8 cellular contexts compared by ENCODE assay signal in genomic region chr11:7672960-7673723, GRCh38. TPM values are rescaled to one million over a fixed set of nuclear protein-coding genes. Genes with fewer than 3 reads are reported as not detected.
DNase-seq lines count a peak whose midpoint lies in the region; ATAC-seq and TF ChIP-seq lines count a peak whose summit lies in the region.

Gene CYB5R2, minus strand, starts transcription at chr11:7673500. Its CDS starts 675 bp downstream, at chr11:7672825.

- H4K20me1 ChIP-seq in IMR-90 (ENCODE audit: insufficient read depth, low read length), result no peaks in the 10 kb centered on the region

- TF ChIP-seq POLR2A in IMR-90 (IDR thresholded peaks at IDR 0.05; ENCODE audit: low read depth, low read length), result no peak

- peak within 1 kb of the TSS; percentile 22 for H3K4ac ChIP-seq in IMR-90 (ENCODE audit: low read depth, low read length)

- peak within 1 kb of the TSS; percentile 32; the same call in 1 of the 2 replicates for H4K91ac ChIP-seq in IMR-90 (ENCODE audit: insufficient read depth, low read depth, low read length)

- 13% methylated on average over 12 of the region's 40 CpGs; no CpG with 5 or more reads in 1 of the 2 experiments for WGBS in IMR-90 (ENCODE audit: extremely low coverage in 2 of 2, insufficient read length in 1 of 2), 2 experiments

- H3K9me3 ChIP-seq in IMR-90 (ENCODE audit: control insufficient read depth, insufficient read depth, low read length) (no peaks in the 10 kb centered on the region), left lung (no peaks in the 10 kb centered on the region), stomach smooth muscle (ENCODE audit: control insufficient read depth in 2 of 2, low read length in 2 of 2) (no peaks in the 10 kb centered on the region)

- no peak within 1 kb of the TSS for H2BK120ac ChIP-seq in IMR-90 (ENCODE audit: low read depth, low read length)

- DNase-seq in T-helper 2 cell treated with Interferon-gamma antibody and Interleukin-4, amounts not matched to agents 5 μg/mL and 100 μg/mL, for 36 hours (ENCODE audit: low spot score), result no peak
- no peak for DNase-seq in T-helper 2 cell
- DNase-seq in IMR-90, result peak; percentile 5
- DNase-seq in coronary artery (ENCODE audit: low spot score), result peak; percentile 85
- DNase-seq in left lung, result peak; percentile 71 to 91
- no peak for DNase-seq in T-helper 9 cell
- no peak for DNase-seq in NCI-H1092 (lab: John Stamatoyannopoulos, UW)

- H3K79me1 ChIP-seq in IMR-90 (ENCODE audit: low read depth in 1 of 2, low read length in 2 of 2), result no peaks in the 10 kb centered on the region

- H3K14ac ChIP-seq in IMR-90 (replicated peaks; ENCODE audit: low read depth, low read length), result no peak within 1 kb of the TSS

- no peaks in the 10 kb centered on the region for H3K9me3 Mint-ChIP-seq in T-helper 2 cell treated with Interferon-gamma antibody and Interleukin-4, amounts not matched to agents 5 μg/mL and 100 μg/mL, for 36 hours

- in situ Hi-C loops in IMR-90 (cut with MboI; ENCODE audit: low sequenced_read_pairs), result no loop called here

- H2AFZ ChIP-seq in IMR-90 (replicated peaks; ENCODE audit: low read length, poor library complexity), result peak within 1 kb of the TSS; percentile 76

- peak within 1 kb of the TSS; percentile 35 for H3K4me3 ChIP-seq in IMR-90 (ENCODE audit: insufficient read depth, low read depth, low read length)
- H3K4me3 ChIP-seq in coronary artery, result peak within 1 kb of the TSS; percentile 92
- peak within 1 kb of the TSS; percentile 44 to 51 for H3K4me3 ChIP-seq in left lung
- peak within 1 kb of the TSS; percentile 34 to 65 for H3K4me3 ChIP-seq in stomach smooth muscle (ENCODE audit: low read length in 2 of 2)

- peak within 1 kb of the TSS; percentile 67 for H3K23ac ChIP-seq in IMR-90 (ENCODE audit: low read depth, low read length)

- H3K36me3 ChIP-seq in IMR-90 (ENCODE audit: control insufficient read depth, insufficient read depth, low read length) (no peaks in the 10 kb centered on the region), left lung (no peaks in the 10 kb centered on the region), stomach smooth muscle (ENCODE audit: control insufficient read depth in 2 of 2, insufficient read depth in 2 of 2, low read length in 2 of 2) (no peaks in the 10 kb centered on the region)

- TF ChIP-seq RAD21 in IMR-90 (IDR thresholded peaks at IDR 0.05; ENCODE audit: low read length), result no peak

- no peak within 1 kb of the TSS for H2BK15ac ChIP-seq in IMR-90 (ENCODE audit: low read depth, low read length)

- H4K8ac ChIP-seq in IMR-90 (ENCODE audit: low read depth in 2 of 2, low read length in 2 of 2), result peak within 1 kb of the TSS; percentile 74 to 96; a peak in 3 of 4 replicates

- H3K56ac ChIP-seq in IMR-90 (ENCODE audit: extremely low read depth, insufficient read depth, low read length), result no peak within 1 kb of the TSS

- H3K18ac ChIP-seq in IMR-90 (ENCODE audit: low read depth, low read length), result no peak within 1 kb of the TSS

- ATAC-seq in IMR-90 (ENCODE audit: low read depth) (peak; percentile 85), left lung (peak; percentile 94)

- H2BK20ac ChIP-seq in IMR-90 (ENCODE audit: low read depth, low read length), result no peak within 1 kb of the TSS

- peak within 1 kb of the TSS; percentile 73 for H3K4me3 Mint-ChIP-seq in T-helper 2 cell treated with Interferon-gamma antibody and Interleukin-4, amounts not matched to agents 5 μg/mL and 100 μg/mL, for 36 hours

- peak within 1 kb of the TSS; percentile 62; the same call in 1 of the 2 replicates for H3K9ac ChIP-seq in IMR-90 (ENCODE audit: low read depth, low read length)
- H3K9ac ChIP-seq in stomach smooth muscle (ENCODE audit: low read length in 2 of 2), result no peak within 1 kb of the TSS

- no peak for TF ChIP-seq CTCF in IMR-90 (conservative IDR thresholded peaks at IDR 0.05; ENCODE audit: low read depth, low read length)
- TF ChIP-seq CTCF in coronary artery (IDR thresholded peaks at IDR 0.05), result no peak
- TF ChIP-seq CTCF in left lung (IDR thresholded peaks at IDR 0.05), result no peak

- no peak within 1 kb of the TSS for H2BK5ac ChIP-seq in IMR-90 (ENCODE audit: low read depth, low read length, poor library complexity, severe bottlenecking)

- H3K27me3 ChIP-seq in IMR-90 (ENCODE audit: control insufficient read depth, insufficient read depth, low read length) (peaks cover 12% of the 10 kb centered on the region), left lung (peaks cover 0 to 43% of the 10 kb centered on the region in 2 donors), stomach smooth muscle (ENCODE audit: control insufficient read depth in 1 of 2, insufficient read depth in 2 of 2, low read length in 2 of 2) (peaks cover 16 to 22% of the 10 kb centered on the region in 2 donors)

- BruUV-seq in IMR-90 (replicated peaks; lab: Mats Ljungman, UMichigan), result no TSS peak

- peak within 1 kb of the TSS; percentile 12; the same call in 1 of the 2 replicates for H4K5ac ChIP-seq in IMR-90 (ENCODE audit: low read depth, low read length)

- CTCF ChIA-PET in IMR-90 (lab: Yijun Ruan, JAX), result no interaction called here

- peak within 1 kb of the TSS; percentile 57 for H2AK9ac ChIP-seq in IMR-90 (replicated peaks; ENCODE audit: low read depth, low read length, poor library complexity)

- H3K4me1 Mint-ChIP-seq in T-helper 2 cell treated with Interferon-gamma antibody and Interleukin-4, amounts not matched to agents 5 μg/mL and 100 μg/mL, for 36 hours (ENCODE audit: low read depth), result peaks cover 2% of the 10 kb centered on the region

- dilution Hi-C loops in IMR-90 (cut with HindIII; ENCODE audit: low sequenced_read_pairs, unreplicated experiment), result no loop called here

- peak within 1 kb of the TSS; percentile 7; the same call in 1 of the 2 replicates for H2AK5ac ChIP-seq in IMR-90 (ENCODE audit: low read depth, low read length)

- H3K36me3 Mint-ChIP-seq in T-helper 2 cell treated with Interferon-gamma antibody and Interleukin-4, amounts not matched to agents 5 μg/mL and 100 μg/mL, for 36 hours (ENCODE audit: low read depth), result no peaks in the 10 kb centered on the region

- H3K27ac ChIP-seq in IMR-90 (ENCODE audit: insufficient read depth, low read length), result no peak within 1 kb of the TSS; the same call in 1 of the 2 replicates
- H3K27ac ChIP-seq in coronary artery, result peak within 1 kb of the TSS in 1 of 2 donors; percentile 83
- peak within 1 kb of the TSS in 1 of 2 donors; percentile 9 for H3K27ac ChIP-seq in left lung
- H3K27ac ChIP-seq in stomach smooth muscle (ENCODE audit: low read length), result no peak within 1 kb of the TSS

- H3K27ac Mint-ChIP-seq in T-helper 2 cell treated with Interferon-gamma antibody and Interleukin-4, amounts not matched to agents 5 μg/mL and 100 μg/mL, for 36 hours, result no peak within 1 kb of the TSS

- intact Hi-C loops in IMR-90 (cut with micrococcal nuclease) (loop anchor here (10.0 kb wide), 1 partner anchor 422 kb away; no protein-coding TSS in a partner anchor), left lung (cut with DNase I) (no loop called here)

- peaks cover 46% of the 10 kb centered on the region for H3K27me3 Mint-ChIP-seq in T-helper 2 cell treated with Interferon-gamma antibody and Interleukin-4, amounts not matched to agents 5 μg/mL and 100 μg/mL, for 36 hours (ENCODE audit: low read depth)

- peak within 1 kb of the TSS; percentile 48; the same call in 1 of the 2 replicates for H3K4me2 ChIP-seq in IMR-90 (ENCODE audit: low read depth, low read length)

- H3K4me1 ChIP-seq in IMR-90 (ENCODE audit: control insufficient read depth, insufficient read depth, low read length) (no peaks in the 10 kb centered on the region), left lung (peaks cover 7 to 17% of the 10 kb centered on the region in 2 donors), stomach smooth muscle (ENCODE audit: control insufficient read depth, insufficient read depth, low read length) (peaks cover 10% of the 10 kb centered on the region)

- H3K9me1 ChIP-seq in IMR-90 (ENCODE audit: insufficient read depth, low read length), result no peaks in the 10 kb centered on the region

- POLR2A ChIA-PET in IMR-90 (lab: Charles Lee; ENCODE audit: unreplicated experiment), result no interaction called here

TF ChIP-seq in IMR-90, 13 proteins besides CTCF, POLR2A, EP300 and RAD21 (continues in another document):
- TF ChIP-seq CHD1 (IDR thresholded peaks at IDR 0.05; ENCODE audit: low read depth, low read length) (no peak), MXI1 (IDR thresholded peaks at IDR 0.05; ENCODE audit: borderline replicate concordance, low read depth, low read length) (no peak), CEBPB (IDR thresholded peaks at IDR 0.05; ENCODE audit: low read depth, low read length) (no peak), MAFK (IDR thresholded peaks at IDR 0.05; ENCODE audit: low read depth, low read length) (no peak), NFE2L2 (IDR thresholded peaks at IDR 0.05; ENCODE audit: low read depth, low read length) (no peak), FOS (IDR thresholded peaks at IDR 0.05; ENCODE audit: low read depth, low read length) (no peak), BHLHE40 (IDR thresholded peaks at IDR 0.05; ENCODE audit: low read depth, low read length) (no peak), ELK1 (IDR thresholded peaks at IDR 0.05; ENCODE audit: borderline replicate concordance, low read depth, low read length) (no peak), RCOR1 (IDR thresholded peaks at IDR 0.05; ENCODE audit: insufficient replicate concordance, low read length) (no peak), USF2 (IDR thresholded peaks at IDR 0.05; ENCODE audit: low read depth, low read length) (no peak), RFX5 (IDR thresholded peaks at IDR 0.05; ENCODE audit: low read depth, low read length) (no peak), SMC3 (IDR thresholded peaks at IDR 0.05; ENCODE audit: low read depth, low read length) (no peak)

RNA-seq across cellular contexts. Expression of gene CYB5R2, which starts in this region (rescaled TPM):
- total RNA-seq in IMR-90 (2012; rRNA removed) (3.9 and 4.7 TPM in 2 replicates), left lung (10 to 100 TPM in 1 of 2 donors, 1 to 10 TPM in 1; 7.9 to 13.1 TPM)
- polyA plus RNA-seq in IMR-90 (2012; rRNA removed), result 3.9 and 4.5 TPM in 2 replicates
- polyA plus RNA-seq in IMR-90 (2012; cell fraction: cytosol; rRNA removed), result 1.4 and 2.5 TPM in 2 replicates
- 3.1 and 7.8 TPM in 2 replicates for polyA plus RNA-seq in IMR-90 (2012; cell fraction: nucleus; rRNA removed; ENCODE audit: low replicate concordance)

Comparison
In these comparisons a context has a peak if more than half of its experiments do, and no peak if none do; other contexts are left out.
1. DNase-seq: peak in IMR-90 (single experiment), coronary artery (single experiment) and left lung (2 of 2); none in T-helper 2 cell treated with Interferon-gamma antibody and Interleukin-4, amounts not matched to agents 5 μg/mL and 100 μg/mL, for 36 hours (single experiment), T-helper 2 cell (0 of 5), T-helper 9 cell (single experiment) and NCI-H1092 (single experiment).
2. H3K4me3 ChIP-seq: peak in every context shown above with its lines; median percentile 92 in coronary artery; 50 in stomach smooth muscle; 48 in left lung; 35 in IMR-90.